9 cellular contexts compared by ENCODE assay signal in the genomic region with DNA sequence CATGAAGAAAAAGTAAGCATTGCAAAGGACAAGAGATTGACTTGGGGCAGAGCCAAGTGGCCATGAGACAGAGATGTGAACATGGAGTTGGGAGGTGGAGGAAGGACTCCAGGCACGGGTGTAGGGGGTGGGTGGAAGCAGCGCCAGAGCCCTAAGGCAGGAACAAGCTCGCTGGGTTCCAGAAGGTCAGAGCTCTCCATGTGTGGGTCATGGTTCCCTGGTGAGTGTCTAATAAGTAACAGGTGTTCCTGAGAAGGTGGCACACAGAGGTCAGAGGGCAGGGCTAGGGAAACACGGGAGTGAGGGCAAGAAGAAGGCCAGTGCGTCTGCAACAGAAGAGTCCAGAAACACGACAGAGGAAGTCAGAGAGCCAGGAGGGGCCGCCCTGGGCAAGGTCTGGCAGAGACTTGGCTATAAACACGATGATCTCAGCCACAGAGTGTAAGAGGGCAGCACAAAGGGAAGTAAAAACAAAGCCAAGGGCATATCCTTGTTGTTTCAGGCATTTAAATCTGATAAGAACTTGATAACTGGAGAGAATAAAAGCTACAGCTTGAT.
DNase-seq lines count a peak whose midpoint lies in the region; ATAC-seq and TF ChIP-seq lines count a peak whose summit lies in the region.
"Had no signal": no experiment of that assay in that cellular context is flagged by ENCODE, and none has a peak within 500 bp of the region (broad histone marks: within the 10 kb centered on the region; RNA-seq: fewer than 3 reads in every experiment).

No MANE protein-coding gene starts in this region.

- no peaks in the 10 kb centered on the region for H3K4me1 ChIP-seq in colonic mucosa
- peaks cover 15 to 29% of the 10 kb centered on the region in 2 donors for H3K4me1 ChIP-seq in mucosa of rectum (ENCODE audit: control insufficient read depth in 2 of 2, insufficient read depth in 2 of 2, low read length in 2 of 2)

- no peak for TF ChIP-seq CTCF in colonic mucosa (IDR thresholded peaks at IDR 0.05)

- no peaks in the 10 kb centered on the region for H3K27me3 ChIP-seq in colonic mucosa
- H3K27me3 ChIP-seq in mucosa of rectum (ENCODE audit: control insufficient read depth in 2 of 2, insufficient read depth in 2 of 2, low read length in 2 of 2) = no peaks in the 10 kb centered on the region

- intact Hi-C loops in colonic mucosa (cut with DNase I) = no loop called here

- H3K27ac ChIP-seq in colonic mucosa = peak overlapping the region; percentile 82
- H3K27ac ChIP-seq in mucosa of rectum (ENCODE audit: low read depth in 2 of 2, low read length in 2 of 2) = peak overlapping the region; percentile 86 to 91

- no peak for ATAC-seq in HG03045 (IDR thresholded peaks at IDR 0.05; ENCODE audit: unreplicated experiment)
- ATAC-seq in GM18498 (IDR thresholded peaks at IDR 0.05; ENCODE audit: unreplicated experiment) = no peak

- H3K9me3 ChIP-seq in colonic mucosa = no peaks in the 10 kb centered on the region
- no peaks in the 10 kb centered on the region for H3K9me3 ChIP-seq in mucosa of rectum (ENCODE audit: control insufficient read depth in 2 of 2, low read length in 2 of 2)

- DNase-seq in CD1c-positive myeloid dendritic cell (ENCODE audit: extremely low spot score) (peak; percentile 72), NCI-H2196 (lab: John Stamatoyannopoulos, UW; ENCODE audit: unreplicated experiment) (peak; percentile 95), colonic mucosa (peak; percentile 89), NCI-H2171 treated with DMSO at 0.1 percent for 48 hours (lab: John Stamatoyannopoulos, UW) (no peak)
- DNase-seq in activated CD4-positive, alpha-beta T cell treated with anti-CD3 and anti-CD28 coated beads for 4 hours = no peak
- DNase-seq: DMS 273 treated with DMSO at 0.1 percent for 48 hours had no signal

- H3K36me3 ChIP-seq in colonic mucosa = no peaks in the 10 kb centered on the region
- H3K36me3 ChIP-seq in mucosa of rectum (ENCODE audit: control insufficient read depth in 2 of 2, insufficient read depth in 2 of 2, low read length in 2 of 2) = no peaks in the 10 kb centered on the region

- H3K9ac ChIP-seq in colonic mucosa (ENCODE audit: low read depth in 2 of 2, low read length in 2 of 2) (peak overlapping the region in 1 of 2 donors; percentile 42), mucosa of rectum (ENCODE audit: low read depth in 1 of 2, low read length in 2 of 2) (peak overlapping the region; percentile 52 to 69)

- no peak overlapping the region for H3K4me3 ChIP-seq in colonic mucosa
- H3K4me3 ChIP-seq in mucosa of rectum (ENCODE audit: low read length in 2 of 2) = peak overlapping the region; percentile 31 to 49

Comparison
In these comparisons a context has a peak if more than half of its experiments do, and no peak if none do; other contexts are left out.
1. DNase-seq: peak in CD1c-positive myeloid dendritic cell (single experiment), NCI-H2196 (single experiment) and colonic mucosa (single experiment); none in activated CD4-positive, alpha-beta T cell treated with anti-CD3 and anti-CD28 coated beads for 4 hours (0 of 2) and NCI-H2171 treated with DMSO at 0.1 percent for 48 hours (single experiment).